11 cellular contexts compared by ENCODE assay signal in the genomic region with DNA sequence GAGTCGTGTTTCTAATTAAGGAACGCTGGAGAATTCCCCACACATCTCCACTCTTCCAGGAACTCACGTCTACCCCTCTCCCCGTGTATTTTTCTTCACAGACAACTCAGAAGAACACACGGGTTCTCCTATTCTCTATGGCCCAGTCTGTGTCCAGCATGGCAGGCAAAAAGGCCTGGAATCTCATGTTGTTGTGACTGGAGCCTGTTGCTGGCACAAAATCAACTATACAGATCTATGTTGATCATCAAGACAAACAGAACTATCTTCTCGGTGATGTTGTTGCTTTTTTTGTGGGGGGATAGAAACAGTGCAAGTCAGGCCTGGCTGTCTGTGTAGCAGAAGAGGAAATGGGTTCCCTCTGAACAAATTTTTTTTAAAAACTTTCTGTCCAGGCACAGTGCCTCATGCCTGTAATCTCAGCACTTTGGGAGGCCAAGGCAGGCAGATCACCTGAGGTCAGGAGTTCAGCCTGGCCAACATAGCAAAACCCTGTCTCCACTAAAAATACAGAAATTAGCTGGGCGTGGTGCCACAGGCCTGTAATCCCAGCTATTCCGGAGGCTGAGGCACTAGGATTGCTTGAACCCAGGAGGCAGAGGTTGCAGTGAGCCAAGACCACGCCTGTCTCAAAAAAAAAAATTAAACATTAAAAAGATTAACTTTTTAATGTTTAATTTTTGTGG. TPM values are rescaled to one million over a fixed set of nuclear protein-coding genes. Genes with fewer than 3 reads are reported as not detected.
A peak's percentile ranks its signal among the peaks of the same experiment; 100 is the strongest.
DNase-seq lines count a peak whose midpoint lies in the region; ATAC-seq, FAIRE-seq and TF ChIP-seq lines count a peak whose summit lies in the region.
"Had no signal": no experiment of that assay in that cellular context is flagged by ENCODE, and none has a peak within 500 bp of the region (broad histone marks: within the 10 kb centered on the region; RNA-seq: fewer than 3 reads in every experiment).

No MANE protein-coding gene starts in this region.

- no peaks in the 10 kb centered on the region for H4K20me1 ChIP-seq in astrocyte (ENCODE audit: insufficient read depth, low read length)
- H4K20me1 ChIP-seq in neural progenitor cell (ENCODE audit: low read depth): no peaks in the 10 kb centered on the region

- 69 to 70% methylated on average over 9 of the region's 9 CpGs for WGBS in upper lobe of left lung, 2 donors

- H3K27ac ChIP-seq in astrocyte (ENCODE audit: low read depth, low read length) (no peak overlapping the region), left ventricle myocardium inferior (replicated peaks) (peak overlapping the region; percentile 91), neural progenitor cell (peak overlapping the region; percentile 18), upper lobe of left lung (peak overlapping the region; percentile 20 to 85 (median 72))

- H3F3A ChIP-seq in neural progenitor cell (ENCODE audit: low read depth): no peaks in the 10 kb centered on the region

- H3K79me2 ChIP-seq in astrocyte (ENCODE audit: insufficient read depth, low read length) (no peaks in the 10 kb centered on the region), neural progenitor cell (ENCODE audit: low read depth) (no peaks in the 10 kb centered on the region)

- H2AFZ ChIP-seq in astrocyte (ENCODE audit: low read depth, low read length): peak overlapping the region; percentile 32
- peak overlapping the region; percentile 77 for H2AFZ ChIP-seq in neural progenitor cell (replicated peaks)

- H3K4me2 ChIP-seq in astrocyte (ENCODE audit: low read length) (no peak overlapping the region), neural progenitor cell (no peak overlapping the region)

- peak overlapping the region; percentile 34 for H3K27ac Mint-ChIP-seq in astrocyte (ENCODE audit: unreplicated experiment)
- no peak overlapping the region for H3K27ac Mint-ChIP-seq in neural progenitor cell
- H3K27ac Mint-ChIP-seq: stimulated activated naive B cell treated with anti-CD40 and anti-IgM and Interleukin-4, amounts not matched to agents 10 μg/mL and 1 μg/mL and 100 μg/mL, for 72 hours; WTC11 had no signal

- no peaks in the 10 kb centered on the region for H3K36me3 Mint-ChIP-seq in astrocyte (ENCODE audit: low read depth, unreplicated experiment)
- H3K36me3 Mint-ChIP-seq in neural progenitor cell: no peaks in the 10 kb centered on the region
- H3K36me3 Mint-ChIP-seq: stimulated activated naive B cell treated with anti-CD40 and anti-IgM and Interleukin-4, amounts not matched to agents 10 μg/mL and 1 μg/mL and 100 μg/mL, for 72 hours; WTC11 had no signal

- intact Hi-C loops in left ventricle myocardium inferior (cut with micrococcal nuclease): no loop called here

- no peaks in the 10 kb centered on the region for H3K9me3 ChIP-seq in astrocyte (ENCODE audit: insufficient read depth, low read depth, low read length)
- no peaks in the 10 kb centered on the region for H3K9me3 ChIP-seq in left ventricle myocardium inferior (replicated peaks)
- H3K9me3 ChIP-seq in neural progenitor cell (ENCODE audit: low read depth): no peaks in the 10 kb centered on the region
- no peaks in the 10 kb centered on the region for H3K9me3 ChIP-seq in upper lobe of left lung

- peak; percentile 39 for FAIRE-seq in astrocyte (lab: Jason Lieb, UNC)

- DNase-seq in astrocyte (ENCODE audit: low read depth): no peak
- DNase-seq in left ventricle myocardium inferior: no peak
- DNase-seq in neural progenitor cell (ENCODE audit: low spot score): no peak
- DNase-seq in upper lobe of left lung: no peak
- no peak for DNase-seq in activated CD4-positive, alpha-beta T cell treated with anti-CD3 and anti-CD28 coated beads, Interleukin-2, amount 50 U/mL, for 1 hour
- no peak for DNase-seq in NCI-H2171 treated with DMSO at 0.1 percent for 48 hours (lab: John Stamatoyannopoulos, UW)
- no peak for DNase-seq in GF-D8 (lab: John Stamatoyannopoulos, UW)
- DNase-seq: glutamatergic neuron; stimulated activated CD4-positive, alpha-beta T cell treated with anti-CD3 and anti-CD28 coated beads, Interleukin-4, amount 100 ng/mL, for 24 hours; stimulated activated naive B cell treated with anti-CD40 and anti-IgM and Interleukin-4, amounts not matched to agents 10 μg/mL and 1 μg/mL and 100 μg/mL, for 72 hours had no signal

- H3K4me3 ChIP-seq in astrocyte (ENCODE audit: insufficient read depth, low read depth, low read length) (no peak overlapping the region), left ventricle myocardium inferior (no peak overlapping the region), neural progenitor cell (no peak overlapping the region), upper lobe of left lung (no peak overlapping the region)

- no peak overlapping the region for H3K9ac ChIP-seq in astrocyte (ENCODE audit: low read length)
- no peak overlapping the region for H3K9ac ChIP-seq in neural progenitor cell

- no peak for TF ChIP-seq CTCF in astrocyte (IDR thresholded peaks at IDR 0.05; ENCODE audit: insufficient read depth, low read depth, low read length)
- TF ChIP-seq CTCF in left ventricle myocardium inferior (IDR thresholded peaks at IDR 0.05; ENCODE audit: borderline replicate concordance): no peak
- TF ChIP-seq CTCF in neural progenitor cell (IDR thresholded peaks at IDR 0.05): no peak
- TF ChIP-seq CTCF in upper lobe of left lung (IDR thresholded peaks at IDR 0.05): no peak

- H3K27me3 Mint-ChIP-seq in astrocyte (ENCODE audit: low read depth, unreplicated experiment) (peaks cover 4% of the 10 kb centered on the region), neural progenitor cell (ENCODE audit: insufficient read depth, low read depth) (peaks cover 6% of the 10 kb centered on the region)
- H3K27me3 Mint-ChIP-seq: stimulated activated naive B cell treated with anti-CD40 and anti-IgM and Interleukin-4, amounts not matched to agents 10 μg/mL and 1 μg/mL and 100 μg/mL, for 72 hours had no signal

- H3K4me1 ChIP-seq in astrocyte (ENCODE audit: insufficient read depth, low read length) (peaks cover 10% of the 10 kb centered on the region), left ventricle myocardium inferior (peaks cover 61% of the 10 kb centered on the region), neural progenitor cell (no peaks in the 10 kb centered on the region), upper lobe of left lung (peaks cover 3 to 17% (median 5%) of the 10 kb centered on the region in 4 donors)

- H3K4me1 Mint-ChIP-seq in astrocyte (ENCODE audit: low read depth, unreplicated experiment): no peaks in the 10 kb centered on the region
- H3K4me1 Mint-ChIP-seq in neural progenitor cell: peaks cover 12% of the 10 kb centered on the region

- no peaks in the 10 kb centered on the region for H3K27me3 ChIP-seq in astrocyte (ENCODE audit: insufficient read depth, low read length)
- no peaks in the 10 kb centered on the region for H3K27me3 ChIP-seq in left ventricle myocardium inferior (ENCODE audit: low read depth)
- H3K27me3 ChIP-seq in neural progenitor cell: no peaks in the 10 kb centered on the region
- no peaks in the 10 kb centered on the region for H3K27me3 ChIP-seq in upper lobe of left lung

- no peak for TF ChIP-seq EP300 in upper lobe of left lung (IDR thresholded peaks at IDR 0.05)

- no peak for ATAC-seq in upper lobe of left lung (ENCODE audit: low FRiP score in 2 of 2)
- ATAC-seq: stimulated activated naive B cell treated with anti-CD40 and anti-IgM and Interleukin-4, amounts not matched to agents 10 μg/mL and 1 μg/mL and 100 μg/mL, for 72 hours; WTC11 had no signal

- no peak for TF ChIP-seq POLR2A in upper lobe of left lung (IDR thresholded peaks at IDR 0.05)

- no peak overlapping the region for H3K4me3 Mint-ChIP-seq in astrocyte (ENCODE audit: unreplicated experiment)
- H3K4me3 Mint-ChIP-seq in neural progenitor cell: no peak overlapping the region
- H3K4me3 Mint-ChIP-seq: stimulated activated naive B cell treated with anti-CD40 and anti-IgM and Interleukin-4, amounts not matched to agents 10 μg/mL and 1 μg/mL and 100 μg/mL, for 72 hours; WTC11 had no signal

- no peaks in the 10 kb centered on the region for H3K36me3 ChIP-seq in astrocyte (ENCODE audit: insufficient read depth, low read length)
- no peaks in the 10 kb centered on the region for H3K36me3 ChIP-seq in left ventricle myocardium inferior
- H3K36me3 ChIP-seq in neural progenitor cell: no peaks in the 10 kb centered on the region
- no peaks in the 10 kb centered on the region for H3K36me3 ChIP-seq in upper lobe of left lung

- H3K9me3 Mint-ChIP-seq in astrocyte (ENCODE audit: unreplicated experiment) (no peaks in the 10 kb centered on the region), neural progenitor cell (peaks cover 2% of the 10 kb centered on the region)
- H3K9me3 Mint-ChIP-seq: stimulated activated naive B cell treated with anti-CD40 and anti-IgM and Interleukin-4, amounts not matched to agents 10 μg/mL and 1 μg/mL and 100 μg/mL, for 72 hours; WTC11 had no signal

RNA-seq across cellular contexts. Expression of gene CBR4, which starts 50.5 kb away (rescaled TPM):
- total RNA-seq in astrocyte (16.5 and 16.8 TPM in 2 replicates), left ventricle myocardium inferior (25.9 TPM), neural progenitor cell (ENCODE audit: low replicate concordance) (55.5 and 66.4 TPM in 2 replicates), upper lobe of left lung (10 to 100 TPM; 10.0 to 32.0 (median 15.9) TPM)
